1 cellular context compared by ENCODE assay signal in genomic region chr1:206736878-206737728, GRCh38.
TF ChIP-seq lines count a peak whose summit lies in the region.

No MANE protein-coding gene starts in this region.

TF ChIP-seq in GM23338, 12 proteins besides CTCF, POLR2A, EP300 and RAD21 (continued from another document):
- TF ChIP-seq, protein P1, sequence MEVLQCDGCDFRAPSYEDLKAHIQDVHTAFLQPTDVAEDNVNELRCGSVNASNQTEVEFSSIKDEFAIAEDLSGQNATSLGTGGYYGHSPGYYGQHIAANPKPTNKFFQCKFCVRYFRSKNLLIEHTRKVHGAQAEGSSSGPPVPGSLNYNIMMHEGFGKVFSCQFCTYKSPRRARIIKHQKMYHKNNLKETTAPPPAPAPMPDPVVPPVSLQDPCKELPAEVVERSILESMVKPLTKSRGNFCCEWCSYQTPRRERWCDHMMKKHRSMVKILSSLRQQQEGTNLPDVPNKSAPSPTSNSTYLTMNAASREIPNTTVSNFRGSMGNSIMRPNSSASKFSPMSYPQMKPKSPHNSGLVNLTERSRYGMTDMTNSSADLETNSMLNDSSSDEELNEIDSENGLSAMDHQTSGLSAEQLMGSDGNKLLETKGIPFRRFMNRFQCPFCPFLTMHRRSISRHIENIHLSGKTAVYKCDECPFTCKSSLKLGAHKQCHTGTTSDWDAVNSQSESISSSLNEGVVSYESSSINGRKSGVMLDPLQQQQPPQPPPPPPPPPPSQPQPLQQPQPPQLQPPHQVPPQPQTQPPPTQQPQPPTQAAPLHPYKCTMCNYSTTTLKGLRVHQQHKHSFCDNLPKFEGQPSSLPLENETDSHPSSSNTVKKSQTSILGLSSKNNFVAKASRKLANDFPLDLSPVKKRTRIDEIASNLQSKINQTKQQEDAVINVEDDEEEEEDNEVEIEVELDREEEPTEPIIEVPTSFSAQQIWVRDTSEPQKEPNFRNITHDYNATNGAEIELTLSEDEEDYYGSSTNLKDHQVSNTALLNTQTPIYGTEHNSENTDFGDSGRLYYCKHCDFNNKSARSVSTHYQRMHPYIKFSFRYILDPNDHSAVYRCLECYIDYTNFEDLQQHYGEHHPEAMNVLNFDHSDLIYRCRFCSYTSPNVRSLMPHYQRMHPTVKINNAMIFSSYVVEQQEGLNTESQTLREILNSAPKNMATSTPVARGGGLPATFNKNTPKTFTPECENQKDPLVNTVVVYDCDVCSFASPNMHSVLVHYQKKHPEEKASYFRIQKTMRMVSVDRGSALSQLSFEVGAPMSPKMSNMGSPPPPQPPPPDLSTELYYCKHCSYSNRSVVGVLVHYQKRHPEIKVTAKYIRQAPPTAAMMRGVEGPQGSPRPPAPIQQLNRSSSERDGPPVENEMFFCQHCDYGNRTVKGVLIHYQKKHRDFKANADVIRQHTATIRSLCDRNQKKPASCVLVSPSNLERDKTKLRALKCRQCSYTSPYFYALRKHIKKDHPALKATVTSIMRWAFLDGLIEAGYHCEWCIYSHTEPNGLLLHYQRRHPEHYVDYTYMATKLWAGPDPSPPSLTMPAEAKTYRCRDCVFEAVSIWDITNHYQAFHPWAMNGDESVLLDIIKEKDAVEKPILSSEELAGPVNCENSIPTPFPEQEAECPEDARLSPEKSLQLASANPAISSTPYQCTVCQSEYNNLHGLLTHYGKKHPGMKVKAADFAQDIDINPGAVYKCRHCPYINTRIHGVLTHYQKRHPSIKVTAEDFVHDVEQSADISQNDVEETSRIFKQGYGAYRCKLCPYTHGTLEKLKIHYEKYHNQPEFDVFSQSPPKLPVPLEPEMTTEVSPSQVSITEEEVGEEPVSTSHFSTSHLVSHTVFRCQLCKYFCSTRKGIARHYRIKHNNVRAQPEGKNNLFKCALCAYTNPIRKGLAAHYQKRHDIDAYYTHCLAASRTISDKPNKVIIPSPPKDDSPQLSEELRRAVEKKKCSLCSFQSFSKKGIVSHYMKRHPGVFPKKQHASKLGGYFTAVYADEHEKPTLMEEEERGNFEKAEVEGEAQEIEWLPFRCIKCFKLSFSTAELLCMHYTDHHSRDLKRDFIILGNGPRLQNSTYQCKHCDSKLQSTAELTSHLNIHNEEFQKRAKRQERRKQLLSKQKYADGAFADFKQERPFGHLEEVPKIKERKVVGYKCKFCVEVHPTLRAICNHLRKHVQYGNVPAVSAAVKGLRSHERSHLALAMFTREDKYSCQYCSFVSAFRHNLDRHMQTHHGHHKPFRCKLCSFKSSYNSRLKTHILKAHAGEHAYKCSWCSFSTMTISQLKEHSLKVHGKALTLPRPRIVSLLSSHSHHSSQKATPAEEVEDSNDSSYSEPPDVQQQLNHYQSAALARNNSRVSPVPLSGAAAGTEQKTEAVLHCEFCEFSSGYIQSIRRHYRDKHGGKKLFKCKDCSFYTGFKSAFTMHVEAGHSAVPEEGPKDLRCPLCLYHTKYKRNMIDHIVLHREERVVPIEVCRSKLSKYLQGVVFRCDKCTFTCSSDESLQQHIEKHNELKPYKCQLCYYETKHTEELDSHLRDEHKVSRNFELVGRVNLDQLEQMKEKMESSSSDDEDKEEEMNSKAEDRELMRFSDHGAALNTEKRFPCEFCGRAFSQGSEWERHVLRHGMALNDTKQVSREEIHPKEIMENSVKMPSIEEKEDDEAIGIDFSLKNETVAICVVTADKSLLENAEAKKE (CRISPR knock-in tag; IDR thresholded peaks at IDR 0.05) = no peak
- TF ChIP-seq JUNB (IDR thresholded peaks at IDR 0.05; ENCODE audit: unreplicated experiment) = no peak
- TF ChIP-seq EZH2phosphoT487 (IDR thresholded peaks at IDR 0.05; ENCODE audit: unreplicated experiment) = no peak
- TF ChIP-seq REST (IDR thresholded peaks at IDR 0.05; ENCODE audit: unreplicated experiment) = no peak
- no peak for TF ChIP-seq ZNF114 (CRISPR knock-in tag; IDR thresholded peaks at IDR 0.05)
